ENCODE assay signal across 15 cellular contexts in the genomic region with DNA sequence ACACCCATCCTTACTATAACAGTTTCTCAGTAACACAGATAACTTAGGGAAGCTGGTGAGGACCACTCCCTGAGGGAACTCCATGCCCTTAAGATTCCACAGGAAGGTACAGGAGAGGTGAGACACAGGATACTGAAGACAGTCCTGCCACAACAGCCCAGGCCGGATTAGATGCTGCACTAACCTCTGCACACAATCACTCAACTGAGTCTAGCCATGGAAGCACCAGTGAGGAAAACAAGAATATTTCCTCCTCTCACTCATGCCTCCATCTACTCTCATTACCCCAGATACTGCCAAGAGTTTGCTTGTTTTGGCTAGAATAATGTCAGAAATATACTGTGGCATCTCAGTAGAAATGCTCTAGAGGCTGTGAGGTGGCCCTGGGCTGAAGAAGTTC. TPM values are rescaled to one million over a fixed set of nuclear protein-coding genes. Genes with fewer than 3 reads are reported as not detected.
DNase-seq lines count a peak whose midpoint lies in the region; ATAC-seq and TF ChIP-seq lines count a peak whose summit lies in the region.
"Had no signal": no experiment of that assay in that cellular context is flagged by ENCODE, and none has a peak within 500 bp of the region (broad histone marks: within the 10 kb centered on the region; RNA-seq: fewer than 3 reads in every experiment).

No MANE protein-coding gene starts in this region.

- peak overlapping the region; percentile 46 for H3K27ac Mint-ChIP-seq in chondrocyte (ENCODE audit: unreplicated experiment)
- H3K27ac Mint-ChIP-seq in T-helper 2 cell treated with Interferon-gamma antibody and Interleukin-4, amounts not matched to agents 5 μg/mL and 100 μg/mL, for 36 hours, result no peak overlapping the region
- no peak overlapping the region for H3K27ac Mint-ChIP-seq in endothelial cell (ENCODE audit: unreplicated experiment)

- H3K9me3 Mint-ChIP-seq in chondrocyte (ENCODE audit: low read depth) (peaks cover 4% of the 10 kb centered on the region), endothelial cell (ENCODE audit: unreplicated experiment) (no peaks in the 10 kb centered on the region)
- H3K9me3 Mint-ChIP-seq in T-helper 2 cell treated with Interferon-gamma antibody and Interleukin-4, amounts not matched to agents 5 μg/mL and 100 μg/mL, for 36 hours, result no peaks in the 10 kb centered on the region
- H3K9me3 Mint-ChIP-seq in activated T-cell treated with anti-CD3 and anti-CD28 coated beads, Interleukin-2, amount 50 U/mL, for 4 hours, result no peaks in the 10 kb centered on the region
- H3K9me3 Mint-ChIP-seq: CD4-positive, CD25-positive, alpha-beta regulatory T cell had no signal

- no peak overlapping the region for H3K18ac ChIP-seq in neuronal stem cell (ENCODE audit: low read length)

- H3K36me3 Mint-ChIP-seq in chondrocyte (ENCODE audit: low read depth) (no peaks in the 10 kb centered on the region), endothelial cell (ENCODE audit: low read depth, unreplicated experiment) (peaks cover 4% of the 10 kb centered on the region)
- no peaks in the 10 kb centered on the region for H3K36me3 Mint-ChIP-seq in T-helper 2 cell treated with Interferon-gamma antibody and Interleukin-4, amounts not matched to agents 5 μg/mL and 100 μg/mL, for 36 hours (ENCODE audit: low read depth)
- no peaks in the 10 kb centered on the region for H3K36me3 Mint-ChIP-seq in activated T-cell treated with anti-CD3 and anti-CD28 coated beads, Interleukin-2, amount 50 U/mL, for 4 hours (ENCODE audit: insufficient read depth)
- H3K36me3 Mint-ChIP-seq: CD4-positive, CD25-positive, alpha-beta regulatory T cell had no signal

- no peak overlapping the region for H4K91ac ChIP-seq in neuronal stem cell (ENCODE audit: low read depth, low read length, poor library complexity)

- WGBS in GM23248 (ENCODE audit: low coverage in 1 of 2, low lambda C conversion rate in 2 of 2, missing lambda C conversion rate in 2 of 2), 2 experiments, result 72 to 77% methylated on average over 1 of the region's 1 CpG
- WGBS in neuronal stem cell (ENCODE audit: extremely low coverage in 2 of 2, insufficient read length in 2 of 2, insufficient replicate concordance in 1 of 2), 2 donors, result no CpG with 5 or more reads among the region's 1 CpG

- no peak overlapping the region for H2BK120ac ChIP-seq in neuronal stem cell (ENCODE audit: low read depth, low read length)

- H3K27me3 ChIP-seq in GM23248 (replicated peaks; ENCODE audit: insufficient read depth), result no peaks in the 10 kb centered on the region
- no peaks in the 10 kb centered on the region for H3K27me3 ChIP-seq in Loucy (ENCODE audit: insufficient read depth, low read length, poor library complexity, severe bottlenecking)
- no peaks in the 10 kb centered on the region for H3K27me3 ChIP-seq in neuronal stem cell (ENCODE audit: control insufficient read depth in 3 of 3, insufficient read depth in 3 of 3, low read depth in 1 of 3, low read length in 3 of 3)
- H3K27me3 ChIP-seq: BLaER1 treated with 17β-estradiol and CSF1 and Interleukin-3, amounts not matched to agents 10 nM and 100 nM had no signal

- in situ Hi-C loops in GM23248 (cut with MboI), result no loop called here

- H3K4me3 Mint-ChIP-seq in chondrocyte (ENCODE audit: unreplicated experiment) (no peak overlapping the region), endothelial cell (ENCODE audit: unreplicated experiment) (no peak overlapping the region)
- no peak overlapping the region for H3K4me3 Mint-ChIP-seq in T-helper 2 cell treated with Interferon-gamma antibody and Interleukin-4, amounts not matched to agents 5 μg/mL and 100 μg/mL, for 36 hours
- H3K4me3 Mint-ChIP-seq in activated T-cell treated with anti-CD3 and anti-CD28 coated beads, Interleukin-2, amount 50 U/mL, for 4 hours, result no peak overlapping the region

- H3K27ac ChIP-seq in GM23248, result no peak overlapping the region
- H3K27ac ChIP-seq in neuronal stem cell (replicated peaks; ENCODE audit: low read length), result peak overlapping the region; percentile 42
- H3K27ac ChIP-seq: BLaER1 treated with 17β-estradiol and CSF1 and Interleukin-3, amounts not matched to agents 10 nM and 100 nM had no signal

- H3K4me1 ChIP-seq in GM23248 (ENCODE audit: insufficient read depth) (0 out of 2 replicates have a peak, but pooled peaks cover 12% of the 10 kb centered on the region), Loucy (ENCODE audit: insufficient read depth, low read length, poor library complexity, severe bottlenecking) (peaks cover 12% of the 10 kb centered on the region), neuronal stem cell (ENCODE audit: control insufficient read depth in 2 of 2, insufficient read depth in 1 of 2, low read depth in 1 of 2, low read length in 2 of 2) (peaks cover 3 to 22% of the 10 kb centered on the region in 2 donors)

- peak; percentile 9 for DNase-seq in GM23248
- no peak for DNase-seq in chondrocyte (ENCODE audit: low spot score)
- DNase-seq in neuronal stem cell (ENCODE audit: low spot score), result no peak
- DNase-seq in T-helper 2 cell treated with Interferon-gamma antibody and Interleukin-4, amounts not matched to agents 5 μg/mL and 100 μg/mL, for 36 hours (ENCODE audit: low spot score), result no peak
- no peak for DNase-seq in activated T-cell treated with anti-CD3 and anti-CD28 coated beads, Interleukin-2, amount 50 U/mL, for 4 hours
- DNase-seq in endothelial cell (ENCODE audit: low spot score), result no peak
- DNase-seq: ACHN; CD4-positive, CD25-positive, alpha-beta regulatory T cell; DMS 273 treated with DMSO at 0.1 percent for 48 hours; GOT3 had no signal

- no peaks in the 10 kb centered on the region for H3K36me3 ChIP-seq in GM23248 (ENCODE audit: low read depth)
- H3K36me3 ChIP-seq in Loucy (ENCODE audit: insufficient read depth, low read length), result no peaks in the 10 kb centered on the region
- H3K36me3 ChIP-seq in neuronal stem cell (replicated peaks in 1 of 2; ENCODE audit: control insufficient read depth in 2 of 2, insufficient read depth in 2 of 2, low read length in 2 of 2), result no peaks in the 10 kb centered on the region
- H3K36me3 ChIP-seq: BLaER1 treated with 17β-estradiol and CSF1 and Interleukin-3, amounts not matched to agents 10 nM and 100 nM; HAP-1 had no signal

- TF ChIP-seq CTCF in Loucy (conservative IDR thresholded peaks at IDR 0.05; ENCODE audit: low read length) (no peak), chondrocyte (IDR thresholded peaks at IDR 0.05) (no peak), endothelial cell (IDR thresholded peaks at IDR 0.05; ENCODE audit: unreplicated experiment) (no peak)

- no peak overlapping the region for H3K23ac ChIP-seq in neuronal stem cell (ENCODE audit: low read depth, low read length, poor library complexity)

- H2AK5ac ChIP-seq in neuronal stem cell (ENCODE audit: low read depth, low read length), result no peak overlapping the region

- H3K4me3 ChIP-seq in GM23248, result no peak overlapping the region
- H3K4me3 ChIP-seq in Loucy (ENCODE audit: low read length, poor library complexity, severe bottlenecking), result no peak overlapping the region
- H3K4me3 ChIP-seq in neuronal stem cell (ENCODE audit: low read length in 2 of 2), result no peak overlapping the region
- H3K4me3 ChIP-seq: BLaER1 treated with 17β-estradiol and CSF1 and Interleukin-3, amounts not matched to agents 10 nM and 100 nM; GM12878; HAP-1 had no signal

- no peak overlapping the region for H4K8ac ChIP-seq in neuronal stem cell (ENCODE audit: low read depth, low read length)

- no peak overlapping the region for H2BK5ac ChIP-seq in neuronal stem cell (ENCODE audit: low read length)

- H3K4ac ChIP-seq in neuronal stem cell (ENCODE audit: low read length), result no peak overlapping the region

- peaks cover 43% of the 10 kb centered on the region for H3K4me1 Mint-ChIP-seq in chondrocyte (ENCODE audit: low read depth)
- H3K4me1 Mint-ChIP-seq in T-helper 2 cell treated with Interferon-gamma antibody and Interleukin-4, amounts not matched to agents 5 μg/mL and 100 μg/mL, for 36 hours (ENCODE audit: low read depth), result peaks cover 11% of the 10 kb centered on the region
- peaks cover 10% of the 10 kb centered on the region for H3K4me1 Mint-ChIP-seq in activated T-cell treated with anti-CD3 and anti-CD28 coated beads, Interleukin-2, amount 50 U/mL, for 4 hours (ENCODE audit: low read depth)
- H3K4me1 Mint-ChIP-seq in endothelial cell (ENCODE audit: unreplicated experiment), result peaks cover 26% of the 10 kb centered on the region

- no peak overlapping the region for H2BK15ac ChIP-seq in neuronal stem cell (ENCODE audit: low read length)

- no peak for ATAC-seq in GM21576 (IDR thresholded peaks at IDR 0.05; ENCODE audit: unreplicated experiment)
- ATAC-seq in activated T-cell treated with anti-CD3 and anti-CD28 coated beads, Interleukin-2, amount 50 U/mL, for 4 hours, result no peak
- ATAC-seq: GM12878 had no signal

- 0 out of 2 replicates have a peak, but pooled peaks cover 3% of the 10 kb centered on the region for H3F3A ChIP-seq in GM23248 (ENCODE audit: insufficient read depth)
- no peaks in the 10 kb centered on the region for H3F3A ChIP-seq in Loucy (ENCODE audit: low read depth)

- H3K14ac ChIP-seq in neuronal stem cell (ENCODE audit: low read length), result no peak overlapping the region

- H3K9me3 ChIP-seq in GM23248 (ENCODE audit: low read depth) (no peaks in the 10 kb centered on the region), Loucy (ENCODE audit: insufficient read depth, low read depth, low read length) (no peaks in the 10 kb centered on the region), neuronal stem cell (replicated peaks in 1 of 2; ENCODE audit: control insufficient read depth in 2 of 2, insufficient read depth in 1 of 2, low read depth in 1 of 2, low read length in 2 of 2) (no peaks in the 10 kb centered on the region)
- H3K9me3 ChIP-seq: BLaER1 treated with 17β-estradiol and CSF1 and Interleukin-3, amounts not matched to agents 10 nM and 100 nM; HAP-1 had no signal

- H3K9ac ChIP-seq in GM23248, result no peak overlapping the region
- no peak overlapping the region for H3K9ac ChIP-seq in Loucy (ENCODE audit: low read depth, low read length, poor library complexity, severe bottlenecking)
- H3K9ac ChIP-seq in neuronal stem cell (ENCODE audit: low read depth, low read length, poor library complexity), result peak overlapping the region; percentile 12
- H3K9ac ChIP-seq: BLaER1 treated with 17β-estradiol and CSF1 and Interleukin-3, amounts not matched to agents 10 nM and 100 nM had no signal

- H3K9me2 ChIP-seq in GM23248 (ENCODE audit: insufficient read depth), result no peaks in the 10 kb centered on the region
- no peaks in the 10 kb centered on the region for H3K9me2 ChIP-seq in Loucy (replicated peaks; ENCODE audit: low read depth, low read length)

- H4K20me1 ChIP-seq in GM23248 (ENCODE audit: insufficient read depth) (no peaks in the 10 kb centered on the region), Loucy (ENCODE audit: insufficient read depth, low read length, poor library complexity, severe bottlenecking) (no peaks in the 10 kb centered on the region)

- H3K79me2 ChIP-seq in GM23248 (ENCODE audit: insufficient read depth) (peaks cover 83% of the 10 kb centered on the region), Loucy (ENCODE audit: insufficient read depth, low read length) (peaks cover 8% of the 10 kb centered on the region; the same call in 1 of the 2 replicates)

- no peak overlapping the region for H2BK12ac ChIP-seq in neuronal stem cell (ENCODE audit: low read length)

- no peak overlapping the region for H3K4me2 ChIP-seq in GM23248 (ENCODE audit: unreplicated experiment)
- H3K4me2 ChIP-seq in Loucy (ENCODE audit: low read depth, low read length, poor library complexity, severe bottlenecking), result peak overlapping the region; percentile 5
- no peak overlapping the region for H3K4me2 ChIP-seq in neuronal stem cell (ENCODE audit: insufficient read depth, low read length, poor library complexity, severe bottlenecking)
- H3K4me2 ChIP-seq: BLaER1 treated with 17β-estradiol and CSF1 and Interleukin-3, amounts not matched to agents 10 nM and 100 nM had no signal

- H3K27me3 Mint-ChIP-seq in chondrocyte (ENCODE audit: low read depth) (no peaks in the 10 kb centered on the region), endothelial cell (ENCODE audit: unreplicated experiment) (peaks cover 5% of the 10 kb centered on the region)
- peaks cover 22% of the 10 kb centered on the region for H3K27me3 Mint-ChIP-seq in T-helper 2 cell treated with Interferon-gamma antibody and Interleukin-4, amounts not matched to agents 5 μg/mL and 100 μg/mL, for 36 hours (ENCODE audit: low read depth)
- H3K27me3 Mint-ChIP-seq in activated T-cell treated with anti-CD3 and anti-CD28 coated beads, Interleukin-2, amount 50 U/mL, for 4 hours (ENCODE audit: low read depth), result no peaks in the 10 kb centered on the region
- H3K27me3 Mint-ChIP-seq: CD4-positive, CD25-positive, alpha-beta regulatory T cell had no signal

- no peaks in the 10 kb centered on the region for H3K79me1 ChIP-seq in neuronal stem cell (ENCODE audit: low read depth, low read length)

- no peak overlapping the region for H2AFZ ChIP-seq in GM23248
- H2AFZ ChIP-seq in Loucy (ENCODE audit: low read length), result no peak overlapping the region
- no peak overlapping the region for H2AFZ ChIP-seq in neuronal stem cell (ENCODE audit: low read length)

RNA-seq across cellular contexts. Expression of gene ANO10, which starts 3.7 kb away (rescaled TPM):
- total RNA-seq in GM23248 (2014; rRNA removed; shearing (Covaris generic)), result 45.0 and 51.1 TPM in 2 replicates
- polyA plus RNA-seq in GM23248 (2016; fragmentation: Nextera tagmentation; extraction: Ambion mirVana), result 73.2 and 74.4 TPM in 2 replicates
- total RNA-seq in chondrocyte (47.4 to 56.9 TPM (median 55.5 TPM) in 3 replicates), endothelial cell (ENCODE audit: unreplicated experiment) (112 TPM)
- 22.2 TPM for polyA plus RNA-seq in neuronal stem cell (2013, experiment 1 of 2)
- 21.7 TPM for polyA plus RNA-seq in neuronal stem cell (2013, experiment 2 of 2)
- total RNA-seq in activated T-cell treated with anti-CD3 and anti-CD28 coated beads, Interleukin-2, amount 50 U/mL, for 4 hours, result 1 to 10 TPM; 3.1 to 4.8 (median 4.7) TPM
